ENCODE assay signal across 8 cellular contexts in the genomic region with DNA sequence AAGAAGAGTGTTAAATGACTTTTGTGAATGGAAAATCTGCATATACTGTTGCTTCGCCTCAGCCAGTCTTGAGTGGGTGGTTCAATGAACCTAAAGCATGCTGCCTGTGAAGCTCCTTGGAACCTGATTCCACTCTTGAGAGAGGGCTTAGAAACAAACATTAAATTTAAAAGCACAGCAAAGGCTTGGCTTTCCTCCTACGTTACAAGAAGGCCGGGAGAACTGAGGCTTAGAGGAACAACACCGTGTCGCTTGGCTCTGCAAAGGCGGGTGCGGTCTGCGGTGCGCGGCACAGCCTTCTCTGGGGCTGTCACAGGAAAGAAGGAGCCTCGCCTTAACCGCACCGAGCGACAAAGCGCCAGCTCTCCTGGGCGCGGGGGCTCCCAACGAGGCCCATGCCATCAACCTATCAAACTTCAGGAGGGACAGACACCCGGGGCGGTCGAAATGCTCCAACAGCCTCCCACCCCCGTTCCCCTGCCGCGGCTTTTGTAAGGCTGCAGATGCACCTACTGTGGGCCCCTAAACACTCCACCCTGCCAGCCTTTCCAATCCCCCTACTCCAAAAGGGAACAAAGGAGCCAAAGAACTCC. TPM values are rescaled to one million over a fixed set of nuclear protein-coding genes. Genes with fewer than 3 reads are reported as not detected.
A peak's percentile ranks its signal among the peaks of the same experiment; 100 is the strongest.
DNase-seq lines count a peak whose midpoint lies in the region; ATAC-seq, FAIRE-seq and TF ChIP-seq lines count a peak whose summit lies in the region.

No MANE protein-coding gene starts in this region.

- 0 to 1% methylated on average over 16 to 24 of the region's 24 CpGs for WGBS in body of pancreas, 2 donors

- H3K27me3 Mint-ChIP-seq in immature natural killer cell (ENCODE audit: low read depth in 3 of 3): peaks cover 5 to 14% (median 5%) of the 10 kb centered on the region in 3 donors

- DNase-seq in GM12892 (ENCODE audit: insufficient read length) (peak; percentile 13), NB4 (ENCODE audit: low read depth) (peak; percentile 95), UCSD-AML1 (lab: John Stamatoyannopoulos, UW; ENCODE audit: unreplicated experiment) (peak; percentile 79), body of pancreas (peak; percentile 41 to 58 (median 50)), immature natural killer cell (peak; percentile 92 to 94 (median 92)), DMS114 treated with DMSO at 0.1 percent for 48 hours (lab: John Stamatoyannopoulos, UW; ENCODE audit: unreplicated experiment) (no peak)
- DNase-seq in stimulated activated CD4-positive, alpha-beta T cell treated with anti-CD3 and anti-CD28 coated beads, Interleukin-12 subunit alpha, Interleukin-12 subunit beta, amount 100 ng/mL, for 48 hours (ENCODE audit: low read depth in 2 of 3, low spot score in 1 of 3): peak; percentile 51 to 74 (median 73)

- no peaks in the 10 kb centered on the region for H3K9me3 Mint-ChIP-seq in immature natural killer cell

- TF ChIP-seq POLR2A in GM12892 (IDR thresholded peaks at IDR 0.05; ENCODE audit: low read depth, low read length): no peak
- TF ChIP-seq POLR2A in NB4 (IDR thresholded peaks at IDR 0.05; ENCODE audit: extremely low read depth, insufficient read length): no peak
- TF ChIP-seq POLR2A in body of pancreas (IDR thresholded peaks at IDR 0.05): no peak

- H3K4me3 ChIP-seq in NB4 (ENCODE audit: low read depth, low read length) (peak overlapping the region; percentile 75), body of pancreas (peak overlapping the region; percentile 88 to 92)

- no peaks in the 10 kb centered on the region for H3K27me3 ChIP-seq in body of pancreas

- no peaks in the 10 kb centered on the region for H3K36me3 Mint-ChIP-seq in immature natural killer cell

- intact Hi-C loops in body of pancreas (cut with DNase I): no loop called here

- peaks cover 27% of the 10 kb centered on the region for H3K4me1 ChIP-seq in body of pancreas

- peak overlapping the region; percentile 88 to 96 (median 90) for H3K27ac ChIP-seq in body of pancreas

- H3K4me3 Mint-ChIP-seq in immature natural killer cell: peak overlapping the region; percentile 90 to 97 (median 95)

- peak; percentile 52 for ATAC-seq in HG02623 (IDR thresholded peaks at IDR 0.05; ENCODE audit: unreplicated experiment)
- ATAC-seq in body of pancreas: peak; percentile 47

- H3K36me3 ChIP-seq in body of pancreas (replicated peaks in 1 of 2; ENCODE audit: insufficient read depth in 1 of 2, low read depth in 2 of 2): no peaks in the 10 kb centered on the region

- peak; percentile 21 for FAIRE-seq in GM12892 (lab: Jason Lieb, UNC)

- peak overlapping the region; percentile 91 to 96 (median 94) for H3K27ac Mint-ChIP-seq in immature natural killer cell

- no peaks in the 10 kb centered on the region for H3K9me3 ChIP-seq in body of pancreas

- peaks cover 44 to 56% of the 10 kb centered on the region in 2 donors for H3K4me1 Mint-ChIP-seq in immature natural killer cell

- TF ChIP-seq CTCF in NB4 (IDR thresholded peaks at IDR 0.05; ENCODE audit: low read depth, low read length) (no peak), body of pancreas (IDR thresholded peaks at IDR 0.05) (no peak)

RNA-seq across cellular contexts. Expression of a gene that starts 0.8 kb away (rescaled TPM):
- 22.1 TPM for polyA plus RNA-seq in GM12892 (2012; ENCODE audit: missing spikeins)
- total RNA-seq in body of pancreas: 10 to 100 TPM; 23.1 to 41.2 TPM
- polyA plus RNA-seq in immature natural killer cell: 100 to 1,000 TPM; 109 to 161 (median 140) TPM
